ENCODE assay signal across 8 cellular contexts in genomic region chr15:92899910-92900711, GRCh38. TPM values are rescaled to one million over a fixed set of nuclear protein-coding genes. Genes with fewer than 3 reads are reported as not detected.
A peak's percentile ranks its signal among the peaks of the same experiment; 100 is the strongest.
DNase-seq lines count a peak whose midpoint lies in the region; ATAC-seq, FAIRE-seq and TF ChIP-seq lines count a peak whose summit lies in the region.

CHD2 (plus strand) TSS chr15:92900324; CDS start chr15:92901238, 914 bp downstream.

- CTCF ChIA-PET in GM12878 (lab: Yijun Ruan, JAX): interaction anchor here (0.5 to 2.7 kb wide), 19 partner anchors 8 to 878 kb away, joined by 3 to 19 read pairs (median 7); no protein-coding TSS in a partner anchor

- in situ Hi-C loops in GM12878 (cut with MboI): no loop called here

- peaks cover 0 to 5% of the 10 kb centered on the region in 2 experiments; a peak in 1 of 4 replicates for H3K36me3 ChIP-seq in GM12878 (ENCODE audit: control insufficient read depth in 2 of 2, insufficient read depth in 2 of 2, low read length in 1 of 2)
- peaks cover 0 to 33% (median 4%) of the 10 kb centered on the region in 4 donors for H3K36me3 ChIP-seq in sigmoid colon

- H2AFZ ChIP-seq in GM12878 (ENCODE audit: control insufficient read depth, low read depth, low read length): no peak within 1 kb of the TSS; the same call in 1 of the 2 replicates

- peaks cover 93% of the 10 kb centered on the region for H3K79me2 ChIP-seq in GM12878 (ENCODE audit: control insufficient read depth, insufficient read depth, low read length)

- no TSS peak for BruUV-seq in GM12878 (replicated peaks; lab: Mats Ljungman, UMichigan)

- peak; percentile 99 for TF ChIP-seq POLR2A in GM12878 (IDR thresholded peaks at IDR 0.05; ENCODE audit: low read depth, low read length)
- TF ChIP-seq POLR2A in sigmoid colon (IDR thresholded peaks at IDR 0.05): peak; percentile 85 to 94

- whole genome bisulfite sequencing in GM12878 (ENCODE audit: insufficient coverage, insufficient replicate concordance, low lambda C conversion rate, missing lambda C conversion rate): 0% methylated on average over 14 of the region's 14 CpGs
- 0% methylated on average over 14 of the region's 14 CpGs for WGBS in sigmoid colon, 2 donors

- H3K27me3 ChIP-seq in GM12878 (replicated peaks in 1 of 2; ENCODE audit: control insufficient read depth in 2 of 2, insufficient read depth in 2 of 2, low read length in 1 of 2) (no peaks in the 10 kb centered on the region), sigmoid colon (no peaks in the 10 kb centered on the region)

- RAD21 ChIA-PET in GM12878 (lab: Charles Lee; ENCODE audit: unreplicated experiment): interaction anchor here (0.7 to 6.9 kb wide), 15 partner anchors 8 to 103 kb away, joined by 3 to 100 read pairs (median 7); no protein-coding TSS in a partner anchor

- peak within 1 kb of the TSS; percentile 97 for H3K9ac ChIP-seq in GM12878 (ENCODE audit: control insufficient read depth, insufficient read depth, low read length)

- TF ChIP-seq CTCF in GM12878 (IDR thresholded peaks at IDR 0.05 in 2 of 3, conservative IDR thresholded peaks at IDR 0.05 in 1 of 3; ENCODE audit: control insufficient read depth in 2 of 3, extremely low read depth in 1 of 3, insufficient read depth in 1 of 3, low read depth in 3 of 3, low read length in 3 of 3): 0 out of 6 replicates have a peak, but pooled peaks of 1 of the 3 experiments have one; percentile 3
- TF ChIP-seq CTCF in sigmoid colon (IDR thresholded peaks at IDR 0.05): no peak

- SMC1A ChIA-PET in GM12878 (lab: Charles Lee; ENCODE audit: uncharacterized antibody, unreplicated experiment): interaction anchor here (0.6 to 11.2 kb wide), 11 partner anchors 8 to 102 kb away, joined by 3 to 252 read pairs (median 6); no protein-coding TSS in a partner anchor

- ATAC-seq in GM18520 (IDR thresholded peaks at IDR 0.05; ENCODE audit: unreplicated experiment) (peak; percentile 50), HG03039 (IDR thresholded peaks at IDR 0.05; ENCODE audit: unreplicated experiment) (peak; percentile 60), GM12878 (peak; percentile 72)

- H3K4me3 ChIP-seq in GM12878: peak within 1 kb of the TSS; percentile 95
- H3K4me3 ChIP-seq in sigmoid colon: peak within 1 kb of the TSS; percentile 49 to 60 (median 57)

- no peak within 1 kb of the TSS; the same call in 1 of the 2 replicates for H3K4me2 ChIP-seq in GM12878 (ENCODE audit: control insufficient read depth, insufficient read depth)

- intact Hi-C loops in GM12878 (cut with micrococcal nuclease; ENCODE audit: unreplicated experiment): loop anchor here (1.0 to 2.0 kb wide), 2 partner anchors 13 to 68 kb away; no protein-coding TSS in a partner anchor
- intact Hi-C loops in sigmoid colon (cut with DNase I): loop anchor here (5.0 kb wide), 1 partner anchor 172 kb away; no protein-coding TSS in a partner anchor

- DNase-seq in NCI-H2029 treated with DMSO at 0.1 percent for 48 hours (lab: John Stamatoyannopoulos, UW) (peak; percentile 59), T-helper 22 cell (ENCODE audit: low read depth) (peak; percentile 55), GM12878 (ENCODE audit: low read depth, low spot score) (peak; percentile 82), iPS DF 19.7 (ENCODE audit: low read depth, low spot score) (peak; percentile 90), sigmoid colon (peak; percentile 74)

- H3K27ac ChIP-seq in GM12878 (ENCODE audit: control insufficient read depth, insufficient read depth): peak within 1 kb of the TSS; percentile 96
- H3K27ac ChIP-seq in sigmoid colon: peak within 1 kb of the TSS; percentile 91 to 96 (median 94)

- TF ChIP-seq EP300 in GM12878 (IDR thresholded peaks at IDR 0.05; ENCODE audit: borderline replicate concordance in 1 of 2, control insufficient read depth in 1 of 2, low read depth in 2 of 2, low read length in 2 of 2) (no peak), sigmoid colon (IDR thresholded peaks at IDR 0.05) (no peak)

- H3K4me1 ChIP-seq in GM12878 (ENCODE audit: control insufficient read depth, insufficient read depth, low read length) (no peaks in the 10 kb centered on the region), sigmoid colon (peaks cover 0 to 62% (median 34%) of the 10 kb centered on the region in 4 donors)

- peak; percentile 73 for FAIRE-seq in A204.1 (lab: Jason Lieb, UNC)
- FAIRE-seq in GM12878 (lab: Jason Lieb, UNC): peak; percentile 47

- POLR2A ChIA-PET in GM12878 (lab: Charles Lee): interaction anchor here (0.6 to 11.0 kb wide), 14 partner anchors 8 to 103 kb away, joined by 3 to 207 read pairs (median 7); no protein-coding TSS in a partner anchor

- 0 out of 2 replicates have a peak, but pooled peaks have one; percentile 2 for TF ChIP-seq RAD21 in GM12878 (IDR thresholded peaks at IDR 0.05; ENCODE audit: insufficient read depth, low read depth, low read length)

- H3K9me3 ChIP-seq in GM12878 (replicated peaks; ENCODE audit: control insufficient read depth, insufficient read depth, low read length) (no peaks in the 10 kb centered on the region; the same call in 1 of the 3 replicates), sigmoid colon (no peaks in the 10 kb centered on the region)

- H4K20me1 ChIP-seq in GM12878 (ENCODE audit: control insufficient read depth, insufficient read depth): no peaks in the 10 kb centered on the region

TF ChIP-seq in GM12878, 131 proteins besides CTCF, POLR2A, EP300 and RAD21 (continues in another document):
- 0 out of 2 replicates have a peak, but pooled peaks have one; percentile 20 for TF ChIP-seq LARP7 (IDR thresholded peaks at IDR 0.05)
- TF ChIP-seq, protein P1, sequence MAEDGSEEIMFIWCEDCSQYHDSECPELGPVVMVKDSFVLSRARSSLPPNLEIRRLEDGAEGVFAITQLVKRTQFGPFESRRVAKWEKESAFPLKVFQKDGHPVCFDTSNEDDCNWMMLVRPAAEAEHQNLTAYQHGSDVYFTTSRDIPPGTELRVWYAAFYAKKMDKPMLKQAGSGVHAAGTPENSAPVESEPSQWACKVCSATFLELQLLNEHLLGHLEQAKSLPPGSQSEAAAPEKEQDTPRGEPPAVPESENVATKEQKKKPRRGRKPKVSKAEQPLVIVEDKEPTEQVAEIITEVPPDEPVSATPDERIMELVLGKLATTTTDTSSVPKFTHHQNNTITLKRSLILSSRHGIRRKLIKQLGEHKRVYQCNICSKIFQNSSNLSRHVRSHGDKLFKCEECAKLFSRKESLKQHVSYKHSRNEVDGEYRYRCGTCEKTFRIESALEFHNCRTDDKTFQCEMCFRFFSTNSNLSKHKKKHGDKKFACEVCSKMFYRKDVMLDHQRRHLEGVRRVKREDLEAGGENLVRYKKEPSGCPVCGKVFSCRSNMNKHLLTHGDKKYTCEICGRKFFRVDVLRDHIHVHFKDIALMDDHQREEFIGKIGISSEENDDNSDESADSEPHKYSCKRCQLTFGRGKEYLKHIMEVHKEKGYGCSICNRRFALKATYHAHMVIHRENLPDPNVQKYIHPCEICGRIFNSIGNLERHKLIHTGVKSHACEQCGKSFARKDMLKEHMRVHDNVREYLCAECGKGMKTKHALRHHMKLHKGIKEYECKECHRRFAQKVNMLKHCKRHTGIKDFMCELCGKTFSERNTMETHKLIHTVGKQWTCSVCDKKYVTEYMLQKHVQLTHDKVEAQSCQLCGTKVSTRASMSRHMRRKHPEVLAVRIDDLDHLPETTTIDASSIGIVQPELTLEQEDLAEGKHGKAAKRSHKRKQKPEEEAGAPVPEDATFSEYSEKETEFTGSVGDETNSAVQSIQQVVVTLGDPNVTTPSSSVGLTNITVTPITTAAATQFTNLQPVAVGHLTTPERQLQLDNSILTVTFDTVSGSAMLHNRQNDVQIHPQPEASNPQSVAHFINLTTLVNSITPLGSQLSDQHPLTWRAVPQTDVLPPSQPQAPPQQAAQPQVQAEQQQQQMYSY (CRISPR knock-in tag; IDR thresholded peaks at IDR 0.05): 0 out of 2 replicates have a peak, but pooled peaks have one; percentile 22
- TF ChIP-seq EZH2 (IDR thresholded peaks at IDR 0.05; ENCODE audit: borderline replicate concordance, control insufficient read depth, low read depth, low read length): no peak
- TF ChIP-seq RUNX3 (IDR thresholded peaks at IDR 0.05; ENCODE audit: low read length): peak; percentile 63; the same call in 1 of the 2 replicates
- peak; percentile 56; the same call in 1 of the 2 replicates for TF ChIP-seq STAT1 (conservative IDR thresholded peaks at IDR 0.05)
- TF ChIP-seq TAF1 (IDR thresholded peaks at IDR 0.05; ENCODE audit: borderline replicate concordance, low read depth, low read length): peak; percentile 98
- TF ChIP-seq HDGF (IDR thresholded peaks at IDR 0.05): no peak
- peak; percentile 84 for TF ChIP-seq GABPA (IDR thresholded peaks at IDR 0.05; ENCODE audit: low read depth)
- TF ChIP-seq MTA2 (IDR thresholded peaks at IDR 0.05; ENCODE audit: low read depth): 0 out of 2 replicates have a peak, but pooled peaks have one; percentile 29
- TF ChIP-seq BMI1 (IDR thresholded peaks at IDR 0.05; ENCODE audit: borderline replicate concordance): no peak
- TF ChIP-seq IRF4 (IDR thresholded peaks at IDR 0.05; ENCODE audit: low read depth, low read length): 0 out of 2 replicates have a peak, but pooled peaks have one; percentile 39

RNA-seq across cellular contexts. Expression of gene CHD2, which starts in this region (rescaled TPM):
- total RNA-seq in GM12878 (2013; cell fraction: nucleolus; rRNA removed): 881 and 884 TPM in 2 replicates
- total RNA-seq in GM12878 (2014; rRNA removed) (57.4 and 74.4 TPM in 2 replicates), GM12878 (2014; rRNA removed; fragmentation: Illumina TruSeq; extraction: Trizol) (64.6 and 74.9 TPM in 2 replicates), GM12878 (2021) (77.0 and 87.4 TPM in 2 replicates), sigmoid colon (100 to 1,000 TPM in 1 of 4 donors, 10 to 100 TPM in 3; 75.9 to 108 (median 90.0) TPM)
- polyA plus RNA-seq in GM12878 (2011; ENCODE audit: low read depth): 50.2 TPM
- polyA plus RNA-seq in GM12878 (2011; rRNA removed) (94.7 and 100 TPM in 2 replicates), GM12878 (2014; fragmentation: Illumina TruSeq; extraction: Trizol) (88.0 and 102 TPM in 2 replicates), GM12878 (2014; fragmentation: Nextera tagmentation; extraction: Ambion mirVana) (10 to 100 TPM; 38.1 to 42.8 TPM), GM12878 (2014; rRNA removed) (59.8 and 69.9 TPM in 2 replicates), GM12878 (2016; fragmentation: Nextera tagmentation; extraction: Ambion mirVana) (10 to 100 TPM; 53.6 to 62.0 TPM), sigmoid colon (10 to 100 TPM; 16.0 to 48.4 (median 16.8) TPM)
- 65.9 and 93.5 TPM in 2 replicates for polyA plus RNA-seq in GM12878 (2011; cell fraction: cytosol; rRNA removed)
- 175 and 192 TPM in 2 replicates for polyA plus RNA-seq in GM12878 (2011; cell fraction: nucleus; rRNA removed)
- 64.4 and 66.3 TPM in 2 replicates for polyA plus RNA-seq in GM12878 (2012)
- 113 and 149 TPM in 2 replicates for polyA minus RNA-seq in GM12878 (2011; rRNA and poly(A)+ RNA removed)
- 40.9 and 46.5 TPM in 2 replicates for polyA minus RNA-seq in GM12878 (2011; cell fraction: cytosol; rRNA and poly(A)+ RNA removed)
- polyA minus RNA-seq in GM12878 (2011; cell fraction: nucleus; rRNA and poly(A)+ RNA removed): 297 and 397 TPM in 2 replicates

Comparison
In these comparisons a context has a peak if more than half of its experiments do, and no peak if none do; other contexts are left out.
1. Peak in every context shown above with its lines: DNase-seq, ATAC-seq, H3K4me3 ChIP-seq and H3K27ac ChIP-seq.